ENCODE assay signal across 11 cellular contexts in the genomic region with DNA sequence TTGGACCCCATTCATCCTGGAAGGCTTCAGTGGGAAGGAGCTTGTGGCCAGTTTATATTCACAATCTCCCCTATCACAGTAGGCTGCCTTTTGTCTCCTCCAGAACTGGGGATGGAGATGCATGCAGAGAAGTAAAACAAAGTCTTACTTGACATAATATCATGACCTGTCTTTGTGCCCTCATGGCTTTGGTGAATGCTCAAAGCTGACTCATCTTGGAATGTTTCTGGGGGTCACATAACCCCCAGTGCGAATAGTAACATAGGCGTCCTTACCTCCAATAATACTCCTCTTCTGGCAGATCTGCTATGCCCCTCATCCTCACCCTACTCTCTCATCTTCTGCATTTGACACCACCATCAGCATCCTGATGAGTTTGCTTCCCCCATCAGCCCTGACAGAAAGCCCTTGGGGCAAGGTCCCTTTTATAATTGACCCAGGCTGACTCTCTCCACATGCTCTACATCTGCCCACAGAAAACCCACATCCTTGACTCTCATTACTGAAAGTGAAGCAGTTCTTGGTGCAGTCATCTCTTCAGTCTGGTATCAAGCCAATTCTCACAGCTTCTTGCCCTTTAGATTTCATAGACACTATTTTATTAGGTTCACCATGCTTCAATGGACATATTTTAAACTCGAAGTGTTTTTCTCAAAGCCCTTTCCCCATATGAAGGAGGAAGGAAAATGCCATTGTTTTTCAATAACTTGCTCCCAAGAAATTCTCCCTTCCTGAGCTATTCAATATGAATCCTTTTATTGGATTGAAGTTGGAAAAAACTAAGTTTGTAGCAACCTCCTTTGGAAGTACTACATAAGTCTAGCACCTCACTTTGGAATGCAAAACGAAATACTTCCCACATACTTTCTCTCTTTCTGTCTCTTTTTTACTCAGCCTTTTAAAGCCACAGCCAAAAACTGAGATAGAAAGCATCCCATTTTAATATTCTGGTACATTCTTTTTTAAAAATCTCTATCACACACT. TPM values are rescaled to one million over a fixed set of nuclear protein-coding genes. Genes with fewer than 3 reads are reported as not detected.
DNase-seq lines count a peak whose midpoint lies in the region; ATAC-seq and TF ChIP-seq lines count a peak whose summit lies in the region.
"Had no signal": no experiment of that assay in that cellular context is flagged by ENCODE, and none has a peak within 500 bp of the region (broad histone marks: within the 10 kb centered on the region; RNA-seq: fewer than 3 reads in every experiment).

No MANE protein-coding gene starts in this region.

- peaks cover 34% of the 10 kb centered on the region for H3K4me1 Mint-ChIP-seq in endodermal cell

- no peaks in the 10 kb centered on the region for H3K27me3 ChIP-seq in endodermal cell (ENCODE audit: control insufficient read depth, insufficient read depth, low read length, poor library complexity, severe bottlenecking)
- H3K27me3 ChIP-seq in SJCRH30: no peaks in the 10 kb centered on the region
- H3K27me3 ChIP-seq in WERI-Rb-1 (ENCODE audit: insufficient read depth, low read depth, severe bottlenecking): no peaks in the 10 kb centered on the region
- H3K27me3 ChIP-seq: suprapubic skin had no signal

- no peaks in the 10 kb centered on the region for H3K27me3 Mint-ChIP-seq in endodermal cell (ENCODE audit: insufficient read depth)

- no peak overlapping the region for H3K4me3 Mint-ChIP-seq in endodermal cell
- H3K4me3 Mint-ChIP-seq: brain had no signal

- TF ChIP-seq CTCF in endodermal cell (conservative IDR thresholded peaks at IDR 0.05): no peak
- no peak for TF ChIP-seq CTCF in WERI-Rb-1 (IDR thresholded peaks at IDR 0.05; ENCODE audit: low read depth, low read length)

- H3K27ac Mint-ChIP-seq in endodermal cell: peak overlapping the region; percentile 12
- H3K27ac Mint-ChIP-seq: brain had no signal

- ATAC-seq in GM19467 (IDR thresholded peaks at IDR 0.05; ENCODE audit: unreplicated experiment): peak; percentile 100
- ATAC-seq in HG03135 (IDR thresholded peaks at IDR 0.05; ENCODE audit: unreplicated experiment): peak; percentile 99
- ATAC-seq: Panc1 had no signal

- WGBS in endodermal cell (ENCODE audit: insufficient coverage in 1 of 2, insufficient read length in 1 of 2), 2 experiments: 86 to 89% methylated on average over 3 to 4 of the region's 4 CpGs

- H3K4me3 ChIP-seq in endodermal cell (ENCODE audit: low read length): no peak overlapping the region
- no peak overlapping the region for H3K4me3 ChIP-seq in SJCRH30
- no peak overlapping the region for H3K4me3 ChIP-seq in WERI-Rb-1 (ENCODE audit: low read depth, low read length)
- H3K4me3 ChIP-seq: suprapubic skin had no signal

- H3K9me3 Mint-ChIP-seq in endodermal cell: no peaks in the 10 kb centered on the region
- H3K9me3 Mint-ChIP-seq: brain had no signal

- H3K27ac ChIP-seq in endodermal cell (ENCODE audit: low read depth, low read length) (peak overlapping the region; percentile 32), SJCRH30 (no peak overlapping the region), WERI-Rb-1 (no peak overlapping the region)
- H3K27ac ChIP-seq: suprapubic skin had no signal

- no peak overlapping the region for H3K9ac ChIP-seq in endodermal cell (ENCODE audit: extremely low read depth, low read length, poor library complexity, severe bottlenecking)

- DNase-seq in EL (peak; percentile 87), endodermal cell (no peak), NCI-H1092 treated with DMSO at 0.1 percent for 48 hours (lab: John Stamatoyannopoulos, UW) (no peak), SJCRH30 (no peak), nucleus accumbens (lab: John Stamatoyannopoulos, UW) (no peak), WERI-Rb-1 (no peak)

- no peaks in the 10 kb centered on the region for H3K36me3 ChIP-seq in endodermal cell (ENCODE audit: control insufficient read depth, insufficient read depth, low read length)
- no peaks in the 10 kb centered on the region for H3K36me3 ChIP-seq in SJCRH30
- H3K36me3 ChIP-seq in WERI-Rb-1: no peaks in the 10 kb centered on the region
- H3K36me3 ChIP-seq: suprapubic skin had no signal

- H3K4me1 ChIP-seq in endodermal cell (ENCODE audit: control insufficient read depth, insufficient read depth, low read length): peaks cover 6% of the 10 kb centered on the region
- no peaks in the 10 kb centered on the region for H3K4me1 ChIP-seq in SJCRH30
- H3K4me1 ChIP-seq: suprapubic skin had no signal

- H3K9me3 ChIP-seq in endodermal cell (ENCODE audit: control insufficient read depth, low read length): no peaks in the 10 kb centered on the region
- H3K9me3 ChIP-seq in SJCRH30 (replicated peaks): no peaks in the 10 kb centered on the region
- H3K9me3 ChIP-seq in WERI-Rb-1 (ENCODE audit: severe bottlenecking): no peaks in the 10 kb centered on the region
- H3K9me3 ChIP-seq: suprapubic skin had no signal

- no peaks in the 10 kb centered on the region for H3K36me3 Mint-ChIP-seq in endodermal cell (ENCODE audit: low read depth)
- H3K36me3 Mint-ChIP-seq: brain had no signal

RNA-seq across cellular contexts. Expression of a gene that starts 36.6 kb away (rescaled TPM):
- not detected for total RNA-seq in endodermal cell
- not detected for polyA plus RNA-seq in endodermal cell (2013, experiment 1 of 2)
- polyA plus RNA-seq in endodermal cell (2013, experiment 2 of 2): 0.79 TPM
- not detected in 2 replicates for total RNA-seq in SJCRH30 (2014; rRNA removed; shearing (Covaris generic))
